In genomic region chr1:109739738-109740614, GRCh38 we compare ENCODE assay signal across 8 cellular contexts.
DNase-seq lines count a peak whose midpoint lies in the region; ATAC-seq and TF ChIP-seq lines count a peak whose summit lies in the region.

No MANE protein-coding gene starts in this region.

- peak overlapping the region in 1 of 2 donors; percentile 55 for H3K27ac Mint-ChIP-seq in effector memory CD8-positive, alpha-beta T cell
- H3K27ac Mint-ChIP-seq in memory B cell = no peak overlapping the region

- no peaks in the 10 kb centered on the region for H3K36me3 Mint-ChIP-seq in effector memory CD8-positive, alpha-beta T cell (ENCODE audit: insufficient read depth)
- no peaks in the 10 kb centered on the region for H3K36me3 Mint-ChIP-seq in memory B cell

- peak overlapping the region; percentile 61 to 64 for H3K4me3 Mint-ChIP-seq in effector memory CD8-positive, alpha-beta T cell
- peak overlapping the region; percentile 81 for H3K4me3 Mint-ChIP-seq in memory B cell

- peaks cover 9 to 12% of the 10 kb centered on the region in 2 donors for H3K4me1 Mint-ChIP-seq in effector memory CD8-positive, alpha-beta T cell (ENCODE audit: low read depth in 2 of 2)
- H3K4me1 Mint-ChIP-seq in memory B cell = peaks cover 7% of the 10 kb centered on the region

- peak; percentile 55 for TF ChIP-seq POLR2A in GM18505 (IDR thresholded peaks at IDR 0.05; ENCODE audit: borderline replicate concordance, extremely low read depth, insufficient read depth, insufficient read length)

- no peaks in the 10 kb centered on the region for H3K9me3 Mint-ChIP-seq in effector memory CD8-positive, alpha-beta T cell
- H3K9me3 Mint-ChIP-seq in memory B cell = no peaks in the 10 kb centered on the region

- ATAC-seq in GM18505 (IDR thresholded peaks at IDR 0.05; ENCODE audit: unreplicated experiment) (peak; percentile 70), HG03103 (IDR thresholded peaks at IDR 0.05; ENCODE audit: low read depth, unreplicated experiment) (peak; percentile 73), memory B cell (ENCODE audit: low read depth) (peak; percentile 93)
- peak; percentile 95 for ATAC-seq in effector memory CD8-positive, alpha-beta T cell (replicated peaks)

- DNase-seq in NCI-H510A treated with DMSO at 0.1 percent for 48 hours (lab: John Stamatoyannopoulos, UW) (peak; percentile 70), memory B cell (ENCODE audit: low spot score in 2 of 2) (peak; percentile 56 to 70), RPMI8226 (no peak)
- peak; percentile 53 to 67 (median 66) for DNase-seq in activated CD8-positive, alpha-beta memory T cell treated with anti-CD3 and anti-CD28 coated beads for 48 hours (ENCODE audit: low read depth in 2 of 3, low spot score in 2 of 3)
- DNase-seq in effector memory CD8-positive, alpha-beta T cell = peak; percentile 62 to 73 (median 68)
- DNase-seq in stimulated activated CD8-positive, alpha-beta memory T cell treated with anti-CD3 and anti-CD28 coated beads, Interleukin-12 subunit alpha, Interleukin-12 subunit beta, amount 100 ng/mL, for 1 hour (ENCODE audit: low read depth) = peak; percentile 74

- peaks cover 39 to 41% of the 10 kb centered on the region in 2 donors for H3K27me3 Mint-ChIP-seq in effector memory CD8-positive, alpha-beta T cell
- H3K27me3 Mint-ChIP-seq in memory B cell = peaks cover 16% of the 10 kb centered on the region
